Comparison of ENCODE assay signal across 1 cellular context in the genomic region with DNA sequence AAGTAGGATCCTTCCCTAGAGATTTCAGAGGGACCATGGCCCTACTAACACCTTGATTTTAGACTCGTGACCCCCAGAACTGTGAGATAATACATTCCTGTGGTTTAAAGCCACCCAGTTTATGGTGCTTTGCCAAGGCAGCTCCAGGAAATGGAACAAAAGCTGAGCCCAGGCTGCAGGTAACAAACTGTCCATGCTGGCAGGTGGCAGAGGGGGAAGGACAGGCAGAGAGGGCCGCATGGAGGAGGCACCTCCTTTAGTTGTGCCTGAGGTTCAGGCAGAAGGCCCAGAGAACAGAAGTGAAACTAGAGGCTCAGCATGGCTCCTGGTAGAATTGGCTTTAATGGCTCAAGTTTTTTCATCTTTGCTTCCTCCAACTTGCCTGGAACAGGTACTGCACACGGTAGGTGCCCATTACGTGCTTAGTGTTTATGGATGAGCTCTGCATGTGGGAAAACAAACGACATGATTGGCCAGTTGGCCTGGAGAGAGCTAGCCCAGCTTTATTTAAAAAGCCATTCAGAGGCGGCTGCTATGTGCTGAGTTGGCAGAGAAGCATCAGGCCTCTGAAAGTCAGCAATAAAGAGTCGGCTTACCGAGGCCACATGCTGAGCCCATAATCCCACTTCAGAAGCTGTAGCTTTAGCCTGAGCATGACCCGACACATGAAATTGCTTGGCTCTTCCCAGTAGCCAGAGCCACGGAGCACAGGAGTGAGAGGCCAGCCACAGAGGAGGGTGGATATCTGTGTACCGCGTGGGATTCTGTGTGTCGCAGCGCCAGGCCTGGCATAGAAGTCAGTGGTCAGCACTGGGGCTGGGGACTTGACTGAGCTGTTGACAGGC.
TF ChIP-seq lines count a peak whose summit lies in the region.

No MANE protein-coding gene starts in this region.

TF ChIP-seq in HEK293, 187 proteins besides CTCF, POLR2A, EP300 and RAD21 (continued from another document and continues in another):
- TF ChIP-seq, protein P1, sequence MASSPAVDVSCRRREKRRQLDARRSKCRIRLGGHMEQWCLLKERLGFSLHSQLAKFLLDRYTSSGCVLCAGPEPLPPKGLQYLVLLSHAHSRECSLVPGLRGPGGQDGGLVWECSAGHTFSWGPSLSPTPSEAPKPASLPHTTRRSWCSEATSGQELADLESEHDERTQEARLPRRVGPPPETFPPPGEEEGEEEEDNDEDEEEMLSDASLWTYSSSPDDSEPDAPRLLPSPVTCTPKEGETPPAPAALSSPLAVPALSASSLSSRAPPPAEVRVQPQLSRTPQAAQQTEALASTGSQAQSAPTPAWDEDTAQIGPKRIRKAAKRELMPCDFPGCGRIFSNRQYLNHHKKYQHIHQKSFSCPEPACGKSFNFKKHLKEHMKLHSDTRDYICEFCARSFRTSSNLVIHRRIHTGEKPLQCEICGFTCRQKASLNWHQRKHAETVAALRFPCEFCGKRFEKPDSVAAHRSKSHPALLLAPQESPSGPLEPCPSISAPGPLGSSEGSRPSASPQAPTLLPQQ (tag by site-specific recombination; IDR thresholded peaks at IDR 0.05), result no peak
- TF ChIP-seq ZIC2 (tag by site-specific recombination; IDR thresholded peaks at IDR 0.05), result peak; percentile 92
- TF ChIP-seq ZNF423 (tag by site-specific recombination; IDR thresholded peaks at IDR 0.05), result no peak
- TF ChIP-seq ZNF610 (tag by site-specific recombination; IDR thresholded peaks at IDR 0.05; ENCODE audit: borderline replicate concordance), result no peak
- TF ChIP-seq ZNF514 (tag by site-specific recombination; IDR thresholded peaks at IDR 0.05), result no peak
- TF ChIP-seq GLIS1 (tag by site-specific recombination; IDR thresholded peaks at IDR 0.05), result peak; percentile 40; the same call in 1 of the 2 replicates
- TF ChIP-seq ZNF221 (tag by site-specific recombination; IDR thresholded peaks at IDR 0.05; ENCODE audit: borderline replicate concordance), result no peak
- no peak for TF ChIP-seq ZNF677 (tag by site-specific recombination; IDR thresholded peaks at IDR 0.05)
- no peak for TF ChIP-seq ZNF266 (tag by site-specific recombination; IDR thresholded peaks at IDR 0.05; ENCODE audit: low read depth)
- TF ChIP-seq, protein P2, sequence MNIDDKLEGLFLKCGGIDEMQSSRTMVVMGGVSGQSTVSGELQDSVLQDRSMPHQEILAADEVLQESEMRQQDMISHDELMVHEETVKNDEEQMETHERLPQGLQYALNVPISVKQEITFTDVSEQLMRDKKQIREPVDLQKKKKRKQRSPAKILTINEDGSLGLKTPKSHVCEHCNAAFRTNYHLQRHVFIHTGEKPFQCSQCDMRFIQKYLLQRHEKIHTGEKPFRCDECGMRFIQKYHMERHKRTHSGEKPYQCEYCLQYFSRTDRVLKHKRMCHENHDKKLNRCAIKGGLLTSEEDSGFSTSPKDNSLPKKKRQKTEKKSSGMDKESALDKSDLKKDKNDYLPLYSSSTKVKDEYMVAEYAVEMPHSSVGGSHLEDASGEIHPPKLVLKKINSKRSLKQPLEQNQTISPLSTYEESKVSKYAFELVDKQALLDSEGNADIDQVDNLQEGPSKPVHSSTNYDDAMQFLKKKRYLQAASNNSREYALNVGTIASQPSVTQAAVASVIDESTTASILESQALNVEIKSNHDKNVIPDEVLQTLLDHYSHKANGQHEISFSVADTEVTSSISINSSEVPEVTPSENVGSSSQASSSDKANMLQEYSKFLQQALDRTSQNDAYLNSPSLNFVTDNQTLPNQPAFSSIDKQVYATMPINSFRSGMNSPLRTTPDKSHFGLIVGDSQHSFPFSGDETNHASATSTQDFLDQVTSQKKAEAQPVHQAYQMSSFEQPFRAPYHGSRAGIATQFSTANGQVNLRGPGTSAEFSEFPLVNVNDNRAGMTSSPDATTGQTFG (tag by site-specific recombination; IDR thresholded peaks at IDR 0.05; ENCODE audit: borderline replicate concordance), result no peak
- TF ChIP-seq ZNF529 (tag by site-specific recombination; IDR thresholded peaks at IDR 0.05; ENCODE audit: insufficient replicate concordance), result no peak
- TF ChIP-seq, protein P3, sequence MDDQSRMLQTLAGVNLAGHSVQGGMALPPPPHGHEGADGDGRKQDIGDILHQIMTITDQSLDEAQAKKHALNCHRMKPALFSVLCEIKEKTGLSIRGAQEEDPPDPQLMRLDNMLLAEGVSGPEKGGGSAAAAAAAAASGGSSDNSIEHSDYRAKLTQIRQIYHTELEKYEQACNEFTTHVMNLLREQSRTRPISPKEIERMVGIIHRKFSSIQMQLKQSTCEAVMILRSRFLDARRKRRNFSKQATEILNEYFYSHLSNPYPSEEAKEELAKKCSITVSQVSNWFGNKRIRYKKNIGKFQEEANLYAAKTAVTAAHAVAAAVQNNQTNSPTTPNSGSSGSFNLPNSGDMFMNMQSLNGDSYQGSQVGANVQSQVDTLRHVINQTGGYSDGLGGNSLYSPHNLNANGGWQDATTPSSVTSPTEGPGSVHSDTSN (CRISPR knock-in tag; IDR thresholded peaks at IDR 0.05), result no peak
- TF ChIP-seq OSR2 (tag by site-specific recombination; IDR thresholded peaks at IDR 0.05), result peak; percentile 93
- TF ChIP-seq, protein P4, sequence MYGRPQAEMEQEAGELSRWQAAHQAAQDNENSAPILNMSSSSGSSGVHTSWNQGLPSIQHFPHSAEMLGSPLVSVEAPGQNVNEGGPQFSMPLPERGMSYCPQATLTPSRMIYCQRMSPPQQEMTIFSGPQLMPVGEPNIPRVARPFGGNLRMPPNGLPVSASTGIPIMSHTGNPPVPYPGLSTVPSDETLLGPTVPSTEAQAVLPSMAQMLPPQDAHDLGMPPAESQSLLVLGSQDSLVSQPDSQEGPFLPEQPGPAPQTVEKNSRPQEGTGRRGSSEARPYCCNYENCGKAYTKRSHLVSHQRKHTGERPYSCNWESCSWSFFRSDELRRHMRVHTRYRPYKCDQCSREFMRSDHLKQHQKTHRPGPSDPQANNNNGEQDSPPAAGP (tag by site-specific recombination; IDR thresholded peaks at IDR 0.05), result no peak
- TF ChIP-seq ZNF555 (tag by site-specific recombination; conservative IDR thresholded peaks at IDR 0.05), result no peak
- TF ChIP-seq, protein P5, sequence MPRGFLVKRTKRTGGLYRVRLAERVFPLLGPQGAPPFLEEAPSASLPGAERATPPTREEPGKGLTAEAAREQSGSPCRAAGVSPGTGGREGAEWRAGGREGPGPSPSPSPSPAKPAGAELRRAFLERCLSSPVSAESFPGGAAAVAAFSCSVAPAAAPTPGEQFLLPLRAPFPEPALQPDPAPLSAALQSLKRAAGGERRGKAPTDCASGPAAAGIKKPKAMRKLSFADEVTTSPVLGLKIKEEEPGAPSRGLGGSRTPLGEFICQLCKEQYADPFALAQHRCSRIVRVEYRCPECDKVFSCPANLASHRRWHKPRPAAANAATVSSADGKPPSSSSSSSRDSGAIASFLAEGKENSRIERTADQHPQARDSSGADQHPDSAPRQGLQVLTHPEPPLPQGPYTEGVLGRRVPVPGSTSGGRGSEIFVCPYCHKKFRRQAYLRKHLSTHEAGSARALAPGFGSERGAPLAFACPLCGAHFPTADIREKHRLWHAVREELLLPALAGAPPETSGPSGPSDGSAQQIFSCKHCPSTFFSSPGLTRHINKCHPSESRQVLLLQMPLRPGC (tag by site-specific recombination; IDR thresholded peaks at IDR 0.05), result no peak
- no peak for TF ChIP-seq ZNF670 (tag by site-specific recombination; IDR thresholded peaks at IDR 0.05; ENCODE audit: low read depth)
- no peak for TF ChIP-seq ZNF707 (tag by site-specific recombination; IDR thresholded peaks at IDR 0.05)
- TF ChIP-seq, protein P6, sequence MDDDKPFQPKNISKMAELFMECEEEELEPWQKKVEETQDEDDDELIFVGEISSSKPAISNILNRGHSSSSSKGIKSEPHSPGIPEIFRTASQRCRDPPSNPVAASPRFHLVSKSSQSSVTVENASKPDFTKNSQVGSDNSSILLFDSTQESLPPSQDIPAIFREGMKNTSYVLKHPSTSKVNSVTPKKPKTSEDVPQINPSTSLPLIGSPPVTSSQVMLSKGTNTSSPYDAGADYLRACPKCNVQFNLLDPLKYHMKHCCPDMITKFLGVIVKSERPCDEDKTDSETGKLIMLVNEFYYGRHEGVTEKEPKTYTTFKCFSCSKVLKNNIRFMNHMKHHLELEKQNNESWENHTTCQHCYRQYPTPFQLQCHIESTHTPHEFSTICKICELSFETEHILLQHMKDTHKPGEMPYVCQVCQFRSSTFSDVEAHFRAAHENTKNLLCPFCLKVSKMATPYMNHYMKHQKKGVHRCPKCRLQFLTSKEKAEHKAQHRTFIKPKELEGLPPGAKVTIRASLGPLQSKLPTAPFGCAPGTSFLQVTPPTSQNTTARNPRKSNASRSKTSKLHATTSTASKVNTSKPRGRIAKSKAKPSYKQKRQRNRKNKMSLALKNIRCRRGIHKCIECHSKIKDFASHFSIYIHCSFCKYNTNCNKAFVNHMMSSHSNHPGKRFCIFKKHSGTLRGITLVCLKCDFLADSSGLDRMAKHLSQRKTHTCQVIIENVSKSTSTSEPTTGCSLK (tag by site-specific recombination; IDR thresholded peaks at IDR 0.05), result no peak
- no peak for TF ChIP-seq ZNF155 (tag by site-specific recombination; IDR thresholded peaks at IDR 0.05)
- no peak for TF ChIP-seq KLF8 (tag by site-specific recombination; IDR thresholded peaks at IDR 0.05)
- TF ChIP-seq, protein P7, sequence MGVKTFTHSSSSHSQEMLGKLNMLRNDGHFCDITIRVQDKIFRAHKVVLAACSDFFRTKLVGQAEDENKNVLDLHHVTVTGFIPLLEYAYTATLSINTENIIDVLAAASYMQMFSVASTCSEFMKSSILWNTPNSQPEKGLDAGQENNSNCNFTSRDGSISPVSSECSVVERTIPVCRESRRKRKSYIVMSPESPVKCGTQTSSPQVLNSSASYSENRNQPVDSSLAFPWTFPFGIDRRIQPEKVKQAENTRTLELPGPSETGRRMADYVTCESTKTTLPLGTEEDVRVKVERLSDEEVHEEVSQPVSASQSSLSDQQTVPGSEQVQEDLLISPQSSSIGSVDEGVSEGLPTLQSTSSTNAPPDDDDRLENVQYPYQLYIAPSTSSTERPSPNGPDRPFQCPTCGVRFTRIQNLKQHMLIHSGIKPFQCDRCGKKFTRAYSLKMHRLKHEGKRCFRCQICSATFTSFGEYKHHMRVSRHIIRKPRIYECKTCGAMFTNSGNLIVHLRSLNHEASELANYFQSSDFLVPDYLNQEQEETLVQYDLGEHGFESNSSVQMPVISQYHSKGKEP (tag by site-specific recombination; IDR thresholded peaks at IDR 0.05), result no peak
- TF ChIP-seq ZNF37A (tag by site-specific recombination; IDR thresholded peaks at IDR 0.05), result no peak
- TF ChIP-seq ZBTB20 (tag by site-specific recombination; IDR thresholded peaks at IDR 0.05), result no peak
- TF ChIP-seq ZNF202 (tag by site-specific recombination; IDR thresholded peaks at IDR 0.05; ENCODE audit: borderline replicate concordance), result no peak
- TF ChIP-seq ZNF394 (tag by site-specific recombination; IDR thresholded peaks at IDR 0.05; ENCODE audit: borderline replicate concordance), result no peak
- TF ChIP-seq ZBTB1 (tag by site-specific recombination; IDR thresholded peaks at IDR 0.05), result no peak
- no peak for TF ChIP-seq ZBTB48 (tag by site-specific recombination; IDR thresholded peaks at IDR 0.05)
- TF ChIP-seq EGR2 (tag by site-specific recombination; IDR thresholded peaks at IDR 0.05; ENCODE audit: low read depth), result no peak
- no peak for TF ChIP-seq ZNF501 (tag by site-specific recombination; IDR thresholded peaks at IDR 0.05)
- no peak for TF ChIP-seq SCRT1 (tag by site-specific recombination; IDR thresholded peaks at IDR 0.05; ENCODE audit: borderline replicate concordance)
- no peak for TF ChIP-seq ZNF48 (tag by site-specific recombination; IDR thresholded peaks at IDR 0.05)
- TF ChIP-seq, protein P8, sequence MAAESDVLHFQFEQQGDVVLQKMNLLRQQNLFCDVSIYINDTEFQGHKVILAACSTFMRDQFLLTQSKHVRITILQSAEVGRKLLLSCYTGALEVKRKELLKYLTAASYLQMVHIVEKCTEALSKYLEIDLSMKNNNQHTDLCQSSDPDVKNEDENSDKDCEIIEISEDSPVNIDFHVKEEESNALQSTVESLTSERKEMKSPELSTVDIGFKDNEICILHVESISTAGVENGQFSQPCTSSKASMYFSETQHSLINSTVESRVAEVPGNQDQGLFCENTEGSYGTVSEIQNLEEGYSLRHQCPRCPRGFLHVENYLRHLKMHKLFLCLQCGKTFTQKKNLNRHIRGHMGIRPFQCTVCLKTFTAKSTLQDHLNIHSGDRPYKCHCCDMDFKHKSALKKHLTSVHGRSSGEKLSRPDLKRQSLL (tag by site-specific recombination; IDR thresholded peaks at IDR 0.05), result no peak
- TF ChIP-seq ZNF561 (tag by site-specific recombination; IDR thresholded peaks at IDR 0.05; ENCODE audit: borderline replicate concordance), result no peak
- TF ChIP-seq ZNF24 (tag by site-specific recombination; IDR thresholded peaks at IDR 0.05), result no peak
- TF ChIP-seq, protein P9, sequence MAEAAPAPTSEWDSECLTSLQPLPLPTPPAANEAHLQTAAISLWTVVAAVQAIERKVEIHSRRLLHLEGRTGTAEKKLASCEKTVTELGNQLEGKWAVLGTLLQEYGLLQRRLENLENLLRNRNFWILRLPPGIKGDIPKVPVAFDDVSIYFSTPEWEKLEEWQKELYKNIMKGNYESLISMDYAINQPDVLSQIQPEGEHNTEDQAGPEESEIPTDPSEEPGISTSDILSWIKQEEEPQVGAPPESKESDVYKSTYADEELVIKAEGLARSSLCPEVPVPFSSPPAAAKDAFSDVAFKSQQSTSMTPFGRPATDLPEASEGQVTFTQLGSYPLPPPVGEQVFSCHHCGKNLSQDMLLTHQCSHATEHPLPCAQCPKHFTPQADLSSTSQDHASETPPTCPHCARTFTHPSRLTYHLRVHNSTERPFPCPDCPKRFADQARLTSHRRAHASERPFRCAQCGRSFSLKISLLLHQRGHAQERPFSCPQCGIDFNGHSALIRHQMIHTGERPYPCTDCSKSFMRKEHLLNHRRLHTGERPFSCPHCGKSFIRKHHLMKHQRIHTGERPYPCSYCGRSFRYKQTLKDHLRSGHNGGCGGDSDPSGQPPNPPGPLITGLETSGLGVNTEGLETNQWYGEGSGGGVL (tag by site-specific recombination; IDR thresholded peaks at IDR 0.05), result no peak
- TF ChIP-seq SCRT2 (tag by site-specific recombination; IDR thresholded peaks at IDR 0.05), result peak; percentile 59
- no peak for TF ChIP-seq ZNF292 (tag by site-specific recombination; IDR thresholded peaks at IDR 0.05; ENCODE audit: borderline replicate concordance, low read depth)
